ENCODE assay signal across 1 cellular context in genomic region chr17:57986841-57987581, GRCh38.
TF ChIP-seq lines count a peak whose summit lies in the region.

No MANE protein-coding gene starts in this region.

TF ChIP-seq in HEK293, 187 proteins besides CTCF, POLR2A, EP300 and RAD21 (continued from another document and continues in another):
- no peak for TF ChIP-seq ZNF354C (tag by site-specific recombination; IDR thresholded peaks at IDR 0.05; ENCODE audit: borderline replicate concordance, low read depth)
- TF ChIP-seq KLF8 (tag by site-specific recombination; IDR thresholded peaks at IDR 0.05), result no peak
- no peak for TF ChIP-seq ZNF211 (tag by site-specific recombination; IDR thresholded peaks at IDR 0.05; ENCODE audit: low read depth)
- TF ChIP-seq ZNF473 (tag by site-specific recombination; IDR thresholded peaks at IDR 0.05), result no peak
- no peak for TF ChIP-seq ZNF48 (tag by site-specific recombination; IDR thresholded peaks at IDR 0.05)
- no peak for TF ChIP-seq ZNF148 (tag by site-specific recombination; IDR thresholded peaks at IDR 0.05; ENCODE audit: borderline replicate concordance)
- TF ChIP-seq KLF7 (tag by site-specific recombination; IDR thresholded peaks at IDR 0.05; ENCODE audit: borderline replicate concordance), result no peak
- no peak for TF ChIP-seq YY1 (tag by site-specific recombination; IDR thresholded peaks at IDR 0.05)
- TF ChIP-seq ZNF184 (tag by site-specific recombination; IDR thresholded peaks at IDR 0.05), result 0 out of 2 replicates have a peak, but pooled peaks have one; percentile 13
- TF ChIP-seq ZSCAN18 (tag by site-specific recombination; IDR thresholded peaks at IDR 0.05), result no peak
- no peak for TF ChIP-seq ZNF280C (tag by site-specific recombination; IDR thresholded peaks at IDR 0.05)
- TF ChIP-seq ZNF391 (tag by site-specific recombination; IDR thresholded peaks at IDR 0.05; ENCODE audit: borderline replicate concordance, low read depth), result no peak
- TF ChIP-seq ZNF792 (tag by site-specific recombination; IDR thresholded peaks at IDR 0.05), result no peak
- TF ChIP-seq ZBTB20 (tag by site-specific recombination; IDR thresholded peaks at IDR 0.05), result no peak
- TF ChIP-seq AEBP2 (tag by site-specific recombination; IDR thresholded peaks at IDR 0.05; ENCODE audit: borderline replicate concordance), result no peak
- TF ChIP-seq RBAK (tag by site-specific recombination; IDR thresholded peaks at IDR 0.05), result no peak
- no peak for TF ChIP-seq ZNF223 (tag by site-specific recombination; IDR thresholded peaks at IDR 0.05)
- no peak for TF ChIP-seq ZNF112 (tag by site-specific recombination; IDR thresholded peaks at IDR 0.05)
- no peak for TF ChIP-seq ZNF37A (tag by site-specific recombination; IDR thresholded peaks at IDR 0.05)
- TF ChIP-seq ZNF707 (tag by site-specific recombination; IDR thresholded peaks at IDR 0.05), result no peak
- no peak for TF ChIP-seq GLI2 (tag by site-specific recombination; IDR thresholded peaks at IDR 0.05; ENCODE audit: borderline replicate concordance, low read depth)
- TF ChIP-seq SP7 (tag by site-specific recombination; IDR thresholded peaks at IDR 0.05), result no peak
- TF ChIP-seq ZNF518A (tag by site-specific recombination; conservative IDR thresholded peaks at IDR 0.05; ENCODE audit: low read depth), result no peak
- no peak for TF ChIP-seq ZNF350 (tag by site-specific recombination; IDR thresholded peaks at IDR 0.05)
- TF ChIP-seq ZBTB49 (tag by site-specific recombination; IDR thresholded peaks at IDR 0.05; ENCODE audit: low read depth), result no peak
- TF ChIP-seq ZNF843 (tag by site-specific recombination; IDR thresholded peaks at IDR 0.05), result no peak
- peak; percentile 84 for TF ChIP-seq ZNF629 (tag by site-specific recombination; IDR thresholded peaks at IDR 0.05)
- peak; percentile 57 for TF ChIP-seq ZEB2 (tag by site-specific recombination; IDR thresholded peaks at IDR 0.05)
- TF ChIP-seq ZNF654 (tag by site-specific recombination; IDR thresholded peaks at IDR 0.05; ENCODE audit: low read depth), result no peak
- peak; percentile 68 for TF ChIP-seq REST (tag by site-specific recombination; IDR thresholded peaks at IDR 0.05)
- no peak for TF ChIP-seq ZBTB10 (tag by site-specific recombination; IDR thresholded peaks at IDR 0.05)
- no peak for TF ChIP-seq KLF16 (tag by site-specific recombination; IDR thresholded peaks at IDR 0.05)
- no peak for TF ChIP-seq ZFP37 (tag by site-specific recombination; IDR thresholded peaks at IDR 0.05)
- no peak for TF ChIP-seq ZIC2 (tag by site-specific recombination; IDR thresholded peaks at IDR 0.05)
- no peak for TF ChIP-seq GLI4 (tag by site-specific recombination; IDR thresholded peaks at IDR 0.05)
- no peak for TF ChIP-seq ZFP41 (tag by site-specific recombination; IDR thresholded peaks at IDR 0.05; ENCODE audit: borderline replicate concordance)
- TF ChIP-seq ZNF560 (tag by site-specific recombination; IDR thresholded peaks at IDR 0.05; ENCODE audit: borderline replicate concordance), result no peak
- TF ChIP-seq FEZF1 (tag by site-specific recombination; IDR thresholded peaks at IDR 0.05), result no peak
- no peak for TF ChIP-seq ZNF155 (tag by site-specific recombination; IDR thresholded peaks at IDR 0.05)
